Comparison of ENCODE assay signal across 11 cellular contexts in genomic region chr10:69845574-69846251, GRCh38. TPM values are rescaled to one million over a fixed set of nuclear protein-coding genes. Genes with fewer than 3 reads are reported as not detected.
DNase-seq lines count a peak whose midpoint lies in the region; ATAC-seq, FAIRE-seq and TF ChIP-seq lines count a peak whose summit lies in the region.
"Had no signal": no experiment of that assay in that cellular context is flagged by ENCODE, and none has a peak within 500 bp of the region (broad histone marks: within the 10 kb centered on the region; RNA-seq: fewer than 3 reads in every experiment).

No MANE protein-coding gene starts in this region.

- no peaks in the 10 kb centered on the region for H4K20me1 ChIP-seq in Loucy (ENCODE audit: insufficient read depth, low read length, poor library complexity, severe bottlenecking)
- H4K20me1 ChIP-seq in H1 (replicated peaks in 1 of 2; ENCODE audit: control insufficient read depth in 1 of 2, insufficient read depth in 2 of 2, low read length in 2 of 2), result no peaks in the 10 kb centered on the region

- H3K18ac ChIP-seq in H1 (ENCODE audit: extremely low read depth, low read length), result 0 out of 2 replicates have a peak overlapping the region, but pooled peaks have one; percentile 54

- H4K91ac ChIP-seq in H1 (replicated peaks; ENCODE audit: insufficient read length, low read length), result peak overlapping the region; percentile 29

- H3K56ac ChIP-seq in H1 (replicated peaks; ENCODE audit: insufficient read length, low read depth, low read length), result no peak overlapping the region

- no peak for TF ChIP-seq EP300 in H1 (IDR thresholded peaks at IDR 0.05; ENCODE audit: borderline replicate concordance in 1 of 2, low read depth in 2 of 2, low read length in 2 of 2)

- POLR2A ChIA-PET in H1 (lab: Charles Lee; ENCODE audit: partially characterized antibody), result no interaction called here

- no peak overlapping the region for H3K4me3 ChIP-seq in AG10803 (ENCODE audit: low read length)
- H3K4me3 ChIP-seq in Loucy (ENCODE audit: low read length, poor library complexity, severe bottlenecking), result no peak overlapping the region
- H3K4me3 ChIP-seq in H1 (ENCODE audit: extremely low read depth in 1 of 4, insufficient read depth in 2 of 4, low read depth in 3 of 4, low read length in 4 of 4), result 0 out of 8 replicates have a peak overlapping the region, but pooled peaks of 1 of the 4 experiments have one; percentile 2

- H3K36me3 ChIP-seq in Loucy (ENCODE audit: insufficient read depth, low read length) (no peaks in the 10 kb centered on the region), H1 (ENCODE audit: control insufficient read depth in 2 of 4, insufficient read depth in 4 of 4, low read length in 3 of 4) (no peaks in the 10 kb centered on the region)

- H2BK12ac ChIP-seq in H1 (ENCODE audit: low read depth, low read length), result no peak overlapping the region; the same call in 1 of the 2 replicates

- TF ChIP-seq CTCF in AG10803 (conservative IDR thresholded peaks at IDR 0.05; ENCODE audit: low read length), result no peak
- TF ChIP-seq CTCF in Loucy (conservative IDR thresholded peaks at IDR 0.05; ENCODE audit: low read length), result no peak
- no peak for TF ChIP-seq CTCF in H1 (IDR thresholded peaks at IDR 0.05; ENCODE audit: control extremely low read depth in 1 of 3, insufficient read depth in 1 of 3, low read depth in 1 of 3, low read length in 3 of 3)
- TF ChIP-seq CTCF in mesothelial cell of epicardium (IDR thresholded peaks at IDR 0.05; ENCODE audit: unreplicated experiment), result no peak

- FAIRE-seq in H1 (lab: Jason Lieb, UNC), result no peak
- FAIRE-seq: small intestine had no signal

- H3K27ac Mint-ChIP-seq in mesothelial cell of epicardium, result peak overlapping the region; percentile 50
- no peak overlapping the region for H3K27ac Mint-ChIP-seq in activated T-helper 17 cell treated with anti-CD3 and anti-CD28 coated beads, Interleukin-2, amount 50 U/mL, for 72 hours
- H3K27ac Mint-ChIP-seq: activated naive CD8-positive, alpha-beta T cell treated with anti-CD3 and anti-CD28 coated beads, Interleukin-2, amount 10 ng/mL, durations not matched to agents 7 days and 5 days; CD8-positive, alpha-beta memory T cell had no signal

- H3K4me1 Mint-ChIP-seq in mesothelial cell of epicardium, result peaks cover 36% of the 10 kb centered on the region
- peaks cover 4% of the 10 kb centered on the region for H3K4me1 Mint-ChIP-seq in activated T-helper 17 cell treated with anti-CD3 and anti-CD28 coated beads, Interleukin-2, amount 50 U/mL, for 72 hours
- H3K4me1 Mint-ChIP-seq: activated naive CD8-positive, alpha-beta T cell treated with anti-CD3 and anti-CD28 coated beads, Interleukin-2, amount 10 ng/mL, durations not matched to agents 7 days and 5 days; CD8-positive, alpha-beta memory T cell had no signal

- H3K36me3 Mint-ChIP-seq in mesothelial cell of epicardium, result no peaks in the 10 kb centered on the region
- no peaks in the 10 kb centered on the region for H3K36me3 Mint-ChIP-seq in activated T-helper 17 cell treated with anti-CD3 and anti-CD28 coated beads, Interleukin-2, amount 50 U/mL, for 72 hours (ENCODE audit: low read depth)
- H3K36me3 Mint-ChIP-seq: activated naive CD8-positive, alpha-beta T cell treated with anti-CD3 and anti-CD28 coated beads, Interleukin-2, amount 10 ng/mL, durations not matched to agents 7 days and 5 days had no signal

- H2BK120ac ChIP-seq in H1 (replicated peaks; ENCODE audit: low read depth, low read length), result no peak overlapping the region

- H3K4me3 Mint-ChIP-seq in mesothelial cell of epicardium, result no peak overlapping the region
- no peak overlapping the region for H3K4me3 Mint-ChIP-seq in activated T-helper 17 cell treated with anti-CD3 and anti-CD28 coated beads, Interleukin-2, amount 50 U/mL, for 72 hours
- H3K4me3 Mint-ChIP-seq: activated naive CD8-positive, alpha-beta T cell treated with anti-CD3 and anti-CD28 coated beads, Interleukin-2, amount 10 ng/mL, durations not matched to agents 7 days and 5 days; CD8-positive, alpha-beta memory T cell had no signal

- H3K79me1 ChIP-seq in H1 (ENCODE audit: low read depth, low read length), result no peaks in the 10 kb centered on the region

- no peaks in the 10 kb centered on the region for H3K79me2 ChIP-seq in Loucy (ENCODE audit: insufficient read depth, low read length)
- H3K79me2 ChIP-seq in H1 (ENCODE audit: control insufficient read depth in 1 of 2, insufficient read depth in 2 of 2, low read length in 2 of 2), result no peaks in the 10 kb centered on the region

- H3F3A ChIP-seq in Loucy (ENCODE audit: low read depth), result no peaks in the 10 kb centered on the region

- no peaks in the 10 kb centered on the region for H3K9me3 Mint-ChIP-seq in mesothelial cell of epicardium
- no peaks in the 10 kb centered on the region for H3K9me3 Mint-ChIP-seq in activated T-helper 17 cell treated with anti-CD3 and anti-CD28 coated beads, Interleukin-2, amount 50 U/mL, for 72 hours
- H3K9me3 Mint-ChIP-seq: activated naive CD8-positive, alpha-beta T cell treated with anti-CD3 and anti-CD28 coated beads, Interleukin-2, amount 10 ng/mL, durations not matched to agents 7 days and 5 days; CD8-positive, alpha-beta memory T cell had no signal

- CTCF ChIA-PET in H1 (lab: Charles Lee; ENCODE audit: partially characterized antibody), result interaction anchor here (1.0 to 12.8 kb wide), 9 partner anchors 9 to 69 kb away, joined by 3 to 128 read pairs (median 5); no protein-coding TSS in a partner anchor

- H3K23ac ChIP-seq in H1 (ENCODE audit: insufficient read length), result no peak overlapping the region

- no peaks in the 10 kb centered on the region for H3K23me2 ChIP-seq in H1 (ENCODE audit: low read depth, low read length)

- no peak for ATAC-seq in activated T-helper 17 cell treated with anti-CD3 and anti-CD28 coated beads, Interleukin-2, amount 50 U/mL, for 72 hours (replicated peaks)
- ATAC-seq in GM21723 (IDR thresholded peaks at IDR 0.05; ENCODE audit: unreplicated experiment) (no peak), HG03045 (IDR thresholded peaks at IDR 0.05; ENCODE audit: unreplicated experiment) (no peak)

- TF ChIP-seq POLR2A in H1 (IDR thresholded peaks at IDR 0.05; ENCODE audit: control extremely low read depth in 1 of 2, low read depth in 2 of 2, low read length in 2 of 2), result no peak

- H2BK5ac ChIP-seq in H1 (ENCODE audit: low read depth, low read length), result peak overlapping the region; percentile 18; the same call in 1 of the 2 replicates

- DNase-seq in AG10803 (ENCODE audit: low read depth) (peak; percentile 55), H1 (ENCODE audit: low read depth in 1 of 2, low spot score in 2 of 2) (no peak), mesothelial cell of epicardium (ENCODE audit: low spot score in 2 of 2, unreplicated experiment in 2 of 2) (no peak), Ammon's horn (ENCODE audit: low spot score) (no peak)
- DNase-seq: activated naive CD8-positive, alpha-beta T cell treated with anti-CD3 and anti-CD28 coated beads, Interleukin-2, amount 10 ng/mL, durations not matched to agents 7 days and 5 days; CD8-positive, alpha-beta memory T cell; small intestine had no signal

- peak overlapping the region; percentile 35; the same call in 1 of the 2 replicates for H2BK15ac ChIP-seq in H1 (ENCODE audit: low read length)

- no peak overlapping the region for H2AK5ac ChIP-seq in H1 (ENCODE audit: low read depth, low read length)

- H3K4me1 ChIP-seq in Loucy (ENCODE audit: insufficient read depth, low read length, poor library complexity, severe bottlenecking), result peaks cover 12% of the 10 kb centered on the region
- peaks cover 11 to 43% (median 25%) of the 10 kb centered on the region in 4 experiments for H3K4me1 ChIP-seq in H1 (replicated peaks in 1 of 4; ENCODE audit: control insufficient read depth in 3 of 4, insufficient read depth in 4 of 4, low read length in 3 of 4)

- 0 out of 2 replicates have a peak overlapping the region, but pooled peaks have one; percentile 6 for H2BK20ac ChIP-seq in H1 (ENCODE audit: low read length)

- no peak overlapping the region for H3K4ac ChIP-seq in H1 (replicated peaks; ENCODE audit: insufficient read length, low read depth, low read length)

- no peak for TF ChIP-seq RAD21 in H1 (IDR thresholded peaks at IDR 0.05 in 1 of 2, conservative IDR thresholded peaks at IDR 0.05 in 1 of 2; ENCODE audit: low read depth in 2 of 2, low read length in 2 of 2)

- H3K14ac ChIP-seq in H1 (ENCODE audit: insufficient read length), result no peak overlapping the region

- H3K4me2 ChIP-seq in Loucy (ENCODE audit: low read depth, low read length, poor library complexity, severe bottlenecking), result peak overlapping the region; percentile 11
- peak overlapping the region in 1 of 2 experiments; percentile 20; a peak in 1 of 4 replicates for H3K4me2 ChIP-seq in H1 (ENCODE audit: insufficient read depth in 1 of 2, low read depth in 2 of 2, low read length in 2 of 2)

- H4K5ac ChIP-seq in H1 (ENCODE audit: insufficient read length, low read depth, low read length), result no peak overlapping the region

- no peak overlapping the region for H3K9ac ChIP-seq in Loucy (ENCODE audit: low read depth, low read length, poor library complexity, severe bottlenecking)
- no peak overlapping the region for H3K9ac ChIP-seq in H1 (replicated peaks in 1 of 4; ENCODE audit: extremely low read depth in 1 of 4, low read depth in 3 of 4, low read length in 3 of 4)

- H3K9me2 ChIP-seq in Loucy (replicated peaks; ENCODE audit: low read depth, low read length), result no peaks in the 10 kb centered on the region

- no peak overlapping the region for H3K27ac ChIP-seq in H1 (ENCODE audit: low read depth, low read length)

- no peaks in the 10 kb centered on the region for H3K27me3 Mint-ChIP-seq in mesothelial cell of epicardium (ENCODE audit: low read depth)
- H3K27me3 Mint-ChIP-seq in activated T-helper 17 cell treated with anti-CD3 and anti-CD28 coated beads, Interleukin-2, amount 50 U/mL, for 72 hours, result peaks cover 25% of the 10 kb centered on the region

- H2AFZ ChIP-seq in Loucy (ENCODE audit: low read length) (peak overlapping the region; percentile 61; the same call in 1 of the 2 replicates), H1 (ENCODE audit: low read length) (no peak overlapping the region)

- H4K8ac ChIP-seq in H1 (ENCODE audit: extremely low read depth, insufficient read depth, low read length), result no peak overlapping the region

- no peaks in the 10 kb centered on the region for H3K27me3 ChIP-seq in Loucy (ENCODE audit: insufficient read depth, low read length, poor library complexity, severe bottlenecking)
- H3K27me3 ChIP-seq in H1 (replicated peaks in 1 of 4; ENCODE audit: control insufficient read depth in 3 of 4, extremely low read depth in 1 of 4, insufficient read depth in 3 of 4, low read length in 3 of 4), result no peaks in the 10 kb centered on the region

- WGBS in H1 (ENCODE audit: extremely low coverage in 1 of 2, insufficient coverage in 1 of 2, insufficient read length in 1 of 2, insufficient replicate concordance in 2 of 2, low coverage in 1 of 2, low lambda C conversion rate in 2 of 2, missing lambda C conversion rate in 1 of 2), 2 experiments, result 76% methylated on average over 6 of the region's 6 CpGs; no CpG with 5 or more reads in 1 of the 2 experiments

- H3K9me3 ChIP-seq in Loucy (ENCODE audit: insufficient read depth, low read depth, low read length) (no peaks in the 10 kb centered on the region), H1 (ENCODE audit: insufficient read depth in 2 of 2, low read depth in 1 of 2, low read length in 1 of 2) (no peaks in the 10 kb centered on the region)

RNA-seq across cellular contexts. Expression of gene COL13A1, which starts 44.0 kb away (rescaled TPM):
- 4.5 and 5.2 TPM in 2 replicates for total RNA-seq in H1 (2021; fragmentation: NEBNext Ultra II Directional; extraction: Animal tissue kit (Norgen Biotek cat#: 25700))
- 2.6 and 3.7 TPM in 2 replicates for polyA plus RNA-seq in H1 (2011; rRNA removed)
- 6.7 TPM for polyA plus RNA-seq in H1 (2011; cell fraction: cytosol; rRNA removed)
- polyA plus RNA-seq in H1 (2011; cell fraction: nucleus; rRNA removed), result 13.5 TPM
- 3.5 to 4.3 TPM (median 3.7 TPM) in 4 replicates for polyA plus RNA-seq in H1 (2012, experiment 1 of 2)
- 1.0 TPM for polyA plus RNA-seq in H1 (2012, experiment 2 of 2)
- polyA plus RNA-seq in H1 (2013, experiment 1 of 2), result 7.6 TPM
- polyA plus RNA-seq in H1 (2013, experiment 2 of 2), result 6.3 TPM
- 1.7 and 4.2 TPM in 2 replicates for polyA minus RNA-seq in H1 (2011; rRNA and poly(A)+ RNA removed)
- polyA minus RNA-seq in H1 (2011; cell fraction: cytosol; rRNA and poly(A)+ RNA removed), result 0.95 TPM
- 11.5 TPM for polyA minus RNA-seq in H1 (2011; cell fraction: nucleus; rRNA and poly(A)+ RNA removed)
- total RNA-seq in mesothelial cell of epicardium, result 12.6 to 14.4 TPM (median 14.1 TPM) in 3 replicates
- not detected for total RNA-seq in activated T-helper 17 cell treated with anti-CD3 and anti-CD28 coated beads, Interleukin-2, amount 50 U/mL, for 72 hours
- total RNA-seq: activated naive CD8-positive, alpha-beta T cell treated with anti-CD3 and anti-CD28 coated beads, Interleukin-2, amount 10 ng/mL, durations not matched to agents 7 days and 5 days; CD8-positive, alpha-beta memory T cell had no signal
- polyA plus RNA-seq: CD8-positive, alpha-beta memory T cell had no signal
